10 cellular contexts compared by ENCODE assay signal in genomic region chr10:55627526-55628170, GRCh38.
DNase-seq lines count a peak whose midpoint lies in the region; ATAC-seq and TF ChIP-seq lines count a peak whose summit lies in the region.
"Had no signal": no experiment of that assay in that cellular context is flagged by ENCODE, and none has a peak within 500 bp of the region (broad histone marks: within the 10 kb centered on the region; RNA-seq: fewer than 3 reads in every experiment).

No MANE protein-coding gene starts in this region.

- no peaks in the 10 kb centered on the region for H3K79me2 ChIP-seq in Karpas-422 (ENCODE audit: low read length)

- in situ Hi-C loops in astrocyte of the cerebellum (cut with HindIII; ENCODE audit: low sequenced_read_pairs), result no loop called here

- no peak overlapping the region for H3K4me2 ChIP-seq in Karpas-422 (ENCODE audit: low read depth, low read length, poor library complexity, severe bottlenecking)

- TF ChIP-seq CTCF in astrocyte of the cerebellum (IDR thresholded peaks at IDR 0.05; ENCODE audit: low read depth, low read length, missing control alignments) (no peak), sigmoid colon (IDR thresholded peaks at IDR 0.05) (no peak)

- peaks cover 0 to 25% (median 14%) of the 10 kb centered on the region in 4 donors for H3K4me1 ChIP-seq in sigmoid colon
- H3K4me1 ChIP-seq in Karpas-422 (ENCODE audit: low read length), result no peaks in the 10 kb centered on the region

- no peak overlapping the region for H3K9ac ChIP-seq in Karpas-422 (ENCODE audit: low read length)

- CTCF ChIA-PET in HEK293T (lab: Yijun Ruan, JAX), result interaction anchor here (0.5 to 1.1 kb wide), 4 partner anchors 8 to 1196 kb away, joined by 3 read pairs; no protein-coding TSS in a partner anchor

- intact Hi-C loops in sigmoid colon (cut with DNase I), result no loop called here

- H3K9me3 ChIP-seq in sigmoid colon (no peaks in the 10 kb centered on the region), Karpas-422 (ENCODE audit: low read length) (peaks cover 7% of the 10 kb centered on the region; the same call in 1 of the 2 replicates)
- H3K9me3 ChIP-seq: spleen had no signal

- WGBS in sigmoid colon, 2 donors, result 6 to 14% methylated on average over 28 of the region's 28 CpGs

- H4K20me1 ChIP-seq in Karpas-422 (ENCODE audit: insufficient read depth, low read depth, low read length), result no peaks in the 10 kb centered on the region

- POLR2A ChIA-PET in HEK293T (lab: Yijun Ruan, JAX), result interaction anchor here (0.7 to 1.7 kb wide), 3 partner anchors 8 to 534 kb away, joined by 3 to 4 read pairs (median 3); no protein-coding TSS in a partner anchor

- H3K27ac ChIP-seq in sigmoid colon (no peak overlapping the region), Karpas-422 (ENCODE audit: low read length) (no peak overlapping the region)
- H3K27ac ChIP-seq: spleen had no signal

- ATAC-seq in HG02678 (IDR thresholded peaks at IDR 0.05; ENCODE audit: unreplicated experiment), result no peak

- TF ChIP-seq EP300 in sigmoid colon (IDR thresholded peaks at IDR 0.05), result no peak

- no peak overlapping the region for H2AFZ ChIP-seq in Karpas-422 (ENCODE audit: low read length)

- H3K27me3 ChIP-seq in sigmoid colon (peaks cover 0 to 21% (median 5%) of the 10 kb centered on the region in 3 donors), Karpas-422 (ENCODE audit: low read length) (no peaks in the 10 kb centered on the region)

- no peak for TF ChIP-seq POLR2A in sigmoid colon (IDR thresholded peaks at IDR 0.05)

- H3K36me3 ChIP-seq in sigmoid colon (no peaks in the 10 kb centered on the region), Karpas-422 (ENCODE audit: insufficient read depth, low read length) (no peaks in the 10 kb centered on the region)
- H3K36me3 ChIP-seq: spleen had no signal

- no peaks in the 10 kb centered on the region for H3K9me2 ChIP-seq in Karpas-422 (replicated peaks; ENCODE audit: insufficient read depth, low read length)

- H3K4me3 ChIP-seq in astrocyte of the cerebellum (ENCODE audit: low read depth, low read length) (peak overlapping the region; percentile 49), sigmoid colon (peak overlapping the region in 3 of 4 donors; percentile 5 to 18 (median 8)), Karpas-422 (ENCODE audit: low read length) (no peak overlapping the region)

- DNase-seq in HEK293T (ENCODE audit: extremely low spot score) (peak; percentile 10), astrocyte of the cerebellum (ENCODE audit: low read depth) (no peak), iPS-NIHi7 (ENCODE audit: extremely low spot score) (peak; percentile 55), sigmoid colon (no peak), Karpas-422 (no peak), RPMI8226 (no peak)
- no peak for DNase-seq in stimulated activated CD4-positive, alpha-beta T cell treated with anti-CD3 and anti-CD28 coated beads, Interleukin-4, amount 100 ng/mL, for 24 hours
- DNase-seq: NCI-H187, spleen had no signal

TF ChIP-seq in HEK293T, 16 proteins besides CTCF, POLR2A, EP300 and RAD21:
- TF ChIP-seq PKNOX1 (IDR thresholded peaks at IDR 0.05) (no peak), SUZ12 (IDR thresholded peaks at IDR 0.05) (no peak), HDGF (IDR thresholded peaks at IDR 0.05; ENCODE audit: borderline replicate concordance) (no peak), CTBP1 (IDR thresholded peaks at IDR 0.05; ENCODE audit: borderline replicate concordance) (no peak), FOXA1 (IDR thresholded peaks at IDR 0.05) (no peak), ZNF384 (IDR thresholded peaks at IDR 0.05) (no peak), TARDBP (IDR thresholded peaks at IDR 0.05) (no peak), BHLHE40 (IDR thresholded peaks at IDR 0.05; ENCODE audit: borderline replicate concordance) (no peak), ARNT (IDR thresholded peaks at IDR 0.05) (no peak)

Comparison
In these comparisons a context has a peak if more than half of its experiments do, and no peak if none do; other contexts are left out.
1. DNase-seq: peak in HEK293T (single experiment) and iPS-NIHi7 (single experiment); none in astrocyte of the cerebellum (single experiment), sigmoid colon (single experiment), Karpas-422 (single experiment), stimulated activated CD4-positive, alpha-beta T cell treated with anti-CD3 and anti-CD28 coated beads, Interleukin-4, amount 100 ng/mL, for 24 hours (single experiment) and RPMI8226 (single experiment).